Comparison of ENCODE assay signal across 8 cellular contexts in the genomic region with DNA sequence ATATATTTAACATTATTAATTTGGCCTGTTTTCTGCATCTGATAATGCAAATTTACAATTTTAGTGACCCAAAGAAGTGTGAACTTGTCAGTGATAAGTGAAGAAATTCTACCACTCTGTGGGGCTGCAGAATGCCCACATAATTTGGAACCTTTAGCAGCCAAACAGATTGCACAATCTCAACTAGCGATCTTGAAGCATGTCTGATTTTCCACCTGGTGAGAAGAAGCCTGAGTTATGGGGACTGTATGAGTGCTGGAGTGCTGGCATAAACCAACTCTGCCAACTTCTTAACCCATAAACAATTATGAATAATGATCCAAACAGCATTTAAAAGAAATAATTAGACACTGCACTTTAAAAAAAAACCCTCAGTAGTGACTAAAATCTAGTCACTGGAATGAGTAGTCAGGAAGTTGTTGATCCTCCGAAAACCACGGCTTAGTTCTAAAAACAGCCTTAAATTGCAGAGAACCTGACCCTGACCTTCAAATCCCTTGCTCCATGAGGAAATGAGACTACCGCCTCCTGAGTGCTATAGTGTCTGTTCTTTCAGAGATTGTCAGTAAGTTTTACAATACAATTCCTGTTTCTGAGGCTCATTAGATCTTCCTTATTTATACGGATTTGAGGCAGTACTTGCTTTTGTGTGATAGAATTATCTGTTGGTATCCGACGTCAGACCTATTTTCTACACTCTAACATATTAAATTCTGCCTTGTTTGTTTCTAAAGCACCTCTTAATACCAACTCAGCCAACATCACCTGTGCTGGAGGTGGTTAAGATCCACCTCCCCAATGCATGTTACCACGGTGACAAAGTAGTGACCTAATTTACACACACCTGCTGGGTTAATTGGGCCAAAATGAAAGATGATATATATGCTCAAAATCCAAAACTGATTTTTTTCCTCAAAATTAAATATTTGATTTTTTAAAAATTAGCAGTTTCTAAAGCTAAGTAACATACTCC.
A peak's percentile ranks its signal among the peaks of the same experiment; 100 is the strongest.
DNase-seq lines count a peak whose midpoint lies in the region; ATAC-seq and FAIRE-seq lines count a peak whose summit lies in the region.

No MANE protein-coding gene starts in this region.

- WGBS in small intestine, 3 donors: 52 to 77% (median 59%) methylated on average over 8 of the region's 8 CpGs

- H3K27me3 Mint-ChIP-seq in stimulated activated naive B cell treated with anti-CD40 and anti-IgM and Interleukin-4, amounts not matched to agents 10 μg/mL and 1 μg/mL and 100 μg/mL, for 72 hours: no peaks in the 10 kb centered on the region

- peaks cover 11 to 25% of the 10 kb centered on the region in 2 donors for H3K4me1 Mint-ChIP-seq in stimulated activated naive B cell treated with anti-CD40 and anti-IgM and Interleukin-4, amounts not matched to agents 10 μg/mL and 1 μg/mL and 100 μg/mL, for 72 hours

- DNase-seq in NCI-H1417 (lab: John Stamatoyannopoulos, UW) (peak; percentile 53 to 94 (median 75)), caudate nucleus (lab: John Stamatoyannopoulos, UW) (peak in 1 of 61 donors; percentile 67), GOT3 (lab: John Stamatoyannopoulos, UW) (no peak), small intestine (no peak)
- peak; percentile 38 for DNase-seq in stimulated activated naive B cell treated with anti-CD40 and anti-IgM and Interleukin-4, amounts not matched to agents 10 μg/mL and 1 μg/mL and 100 μg/mL, for 72 hours
- DNase-seq in activated CD4-positive, alpha-beta T cell treated with anti-CD3 and anti-CD28 coated beads, Interleukin-2, amount 50 U/mL, for 48 hours: no peak

- no peak overlapping the region for H3K4me3 Mint-ChIP-seq in stimulated activated naive B cell treated with anti-CD40 and anti-IgM and Interleukin-4, amounts not matched to agents 10 μg/mL and 1 μg/mL and 100 μg/mL, for 72 hours

- H3K36me3 ChIP-seq in small intestine (ENCODE audit: control insufficient read depth in 2 of 2, insufficient read depth in 2 of 2, low read length in 2 of 2): no peaks in the 10 kb centered on the region

- FAIRE-seq in small intestine (lab: Jason Lieb, UNC): no peak

- peak; percentile 78 for ATAC-seq in GM18517 (IDR thresholded peaks at IDR 0.05; ENCODE audit: unreplicated experiment)
- ATAC-seq in HG02588 (IDR thresholded peaks at IDR 0.05; ENCODE audit: unreplicated experiment): peak; percentile 79
- ATAC-seq in stimulated activated naive B cell treated with anti-CD40 and anti-IgM and Interleukin-4, amounts not matched to agents 10 μg/mL and 1 μg/mL and 100 μg/mL, for 72 hours (replicated peaks): peak; percentile 97 to 98

- peak overlapping the region; percentile 85 for H3K27ac ChIP-seq in caudate nucleus (ENCODE audit: low read depth, low read length)
- peak overlapping the region in 1 of 2 donors; percentile 22 for H3K27ac ChIP-seq in small intestine (ENCODE audit: low read depth in 1 of 2, low read length in 1 of 2)

- no peaks in the 10 kb centered on the region for H3K9me3 ChIP-seq in small intestine (ENCODE audit: control insufficient read depth, low read depth)

- H3K4me1 ChIP-seq in small intestine (ENCODE audit: control insufficient read depth in 2 of 2, insufficient read depth in 1 of 2, low read depth in 1 of 2, low read length in 1 of 2): peaks cover 0 to 1% of the 10 kb centered on the region in 2 donors

- H3K9me3 Mint-ChIP-seq in stimulated activated naive B cell treated with anti-CD40 and anti-IgM and Interleukin-4, amounts not matched to agents 10 μg/mL and 1 μg/mL and 100 μg/mL, for 72 hours: no peaks in the 10 kb centered on the region

- H3K27ac Mint-ChIP-seq in stimulated activated naive B cell treated with anti-CD40 and anti-IgM and Interleukin-4, amounts not matched to agents 10 μg/mL and 1 μg/mL and 100 μg/mL, for 72 hours: no peak overlapping the region

- no peaks in the 10 kb centered on the region for H3K27me3 ChIP-seq in small intestine (ENCODE audit: control insufficient read depth in 2 of 2, insufficient read depth in 2 of 2, low read length in 2 of 2)

- peaks cover 0 to 3% of the 10 kb centered on the region in 2 donors for H3K36me3 Mint-ChIP-seq in stimulated activated naive B cell treated with anti-CD40 and anti-IgM and Interleukin-4, amounts not matched to agents 10 μg/mL and 1 μg/mL and 100 μg/mL, for 72 hours

- H3K4me3 ChIP-seq in small intestine (ENCODE audit: low read depth in 1 of 2, low read length in 2 of 2): no peak overlapping the region

Comparison
In these comparisons a context has a peak if more than half of its experiments do, and no peak if none do; other contexts are left out.
1. DNase-seq: peak in NCI-H1417 (3 of 3) and stimulated activated naive B cell treated with anti-CD40 and anti-IgM and Interleukin-4, amounts not matched to agents 10 μg/mL and 1 μg/mL and 100 μg/mL, for 72 hours (single experiment); none in activated CD4-positive, alpha-beta T cell treated with anti-CD3 and anti-CD28 coated beads, Interleukin-2, amount 50 U/mL, for 48 hours (0 of 2), GOT3 (single experiment) and small intestine (single experiment).
2. Peak in every context shown above with its lines, with median percentiles within 50 percentile points of each other: ATAC-seq.